Comparison of ENCODE assay signal across 11 cellular contexts in the genomic region with DNA sequence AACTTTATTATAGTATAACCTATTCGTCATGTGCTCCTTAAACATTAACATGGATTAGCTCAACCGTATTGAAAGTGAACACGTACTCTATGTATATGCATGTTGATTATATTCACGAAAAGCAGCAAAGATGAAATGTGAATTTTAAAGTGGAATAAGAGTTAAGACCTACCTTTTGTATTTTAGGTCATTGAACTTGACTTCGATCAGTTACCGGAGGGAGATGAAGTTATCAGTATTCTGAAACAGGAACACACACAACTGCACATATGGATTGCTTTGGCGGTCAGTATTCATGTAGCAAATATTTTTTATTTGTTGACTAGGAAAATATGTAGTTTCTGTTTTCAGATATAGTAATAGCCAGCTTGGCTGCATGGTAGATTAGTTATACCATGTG. TPM values are rescaled to one million over a fixed set of nuclear protein-coding genes. Genes with fewer than 3 reads are reported as not detected.
A peak's percentile ranks its signal among the peaks of the same experiment; 100 is the strongest.
DNase-seq lines count a peak whose midpoint lies in the region; ATAC-seq and TF ChIP-seq lines count a peak whose summit lies in the region.
"Had no signal": no experiment of that assay in that cellular context is flagged by ENCODE, and none has a peak within 500 bp of the region (broad histone marks: within the 10 kb centered on the region; RNA-seq: fewer than 3 reads in every experiment).

No MANE protein-coding gene starts in this region.

- peak overlapping the region; percentile 95 to 99 (median 97) for H3K4me3 Mint-ChIP-seq in naive thymus-derived CD4-positive, alpha-beta T cell

- H2AFZ ChIP-seq in mammary epithelial cell (ENCODE audit: low read depth, low read length), result no peak overlapping the region

- H3K4me1 Mint-ChIP-seq in naive thymus-derived CD4-positive, alpha-beta T cell, result peaks cover 12 to 36% (median 31%) of the 10 kb centered on the region in 7 donors

- dilution Hi-C loops in mammary epithelial cell (cut with HindIII; ENCODE audit: low sequenced_read_pairs), result no loop called here

- H3K4me1 ChIP-seq in BLaER1 (peaks cover 15% of the 10 kb centered on the region), HUES6 (ENCODE audit: control insufficient read depth, insufficient read depth, low read length) (peaks cover 6% of the 10 kb centered on the region; the same call in 1 of the 2 replicates), mammary epithelial cell (ENCODE audit: insufficient read depth, low read length) (no peaks in the 10 kb centered on the region)
- peaks cover 7 to 8% of the 10 kb centered on the region in 2 donors for H3K4me1 ChIP-seq in naive thymus-derived CD4-positive, alpha-beta T cell (ENCODE audit: control insufficient read depth in 2 of 2, insufficient read depth in 2 of 2, low read length in 2 of 2)

- no peak for ATAC-seq in naive thymus-derived CD4-positive, alpha-beta T cell

- peak overlapping the region in 3 of 9 donors; percentile 49 to 90 (median 51) for H3K27ac Mint-ChIP-seq in naive thymus-derived CD4-positive, alpha-beta T cell

- H3K27me3 ChIP-seq in BLaER1, result no peaks in the 10 kb centered on the region
- H3K27me3 ChIP-seq in HUES6 (ENCODE audit: control insufficient read depth, insufficient read depth, low read length), result no peaks in the 10 kb centered on the region
- no peaks in the 10 kb centered on the region for H3K27me3 ChIP-seq in mammary epithelial cell (ENCODE audit: insufficient read depth, low read length)
- H3K27me3 ChIP-seq in naive thymus-derived CD4-positive, alpha-beta T cell (ENCODE audit: control insufficient read depth in 2 of 2, insufficient read depth in 2 of 2, low read length in 2 of 2), result no peaks in the 10 kb centered on the region

- in situ Hi-C loops in mammary epithelial cell (cut with MboI; ENCODE audit: low sequenced_read_pairs in 2 of 2), result no loop called here

- CTCF ChIA-PET in mammary epithelial cell (lab: Charles Lee; ENCODE audit: low non-redundant PET), result no interaction called here
- CTCF ChIA-PET in naive thymus-derived CD4-positive, alpha-beta T cell (lab: Charles Lee), result interaction anchor here (0.6 to 0.7 kb wide), 2 partner anchors 17 to 1130 kb away, joined by 3 read pairs; no protein-coding TSS in a partner anchor

- H3K9me3 ChIP-seq in BLaER1 (no peaks in the 10 kb centered on the region), HUES6 (ENCODE audit: control insufficient read depth, insufficient read depth, low read depth, low read length) (no peaks in the 10 kb centered on the region), mammary epithelial cell (replicated peaks; ENCODE audit: insufficient read depth, low read length) (no peaks in the 10 kb centered on the region)
- H3K9me3 ChIP-seq in naive thymus-derived CD4-positive, alpha-beta T cell (ENCODE audit: control insufficient read depth in 2 of 3, low read length in 3 of 3), result no peaks in the 10 kb centered on the region

- H3K36me3 Mint-ChIP-seq in naive thymus-derived CD4-positive, alpha-beta T cell, result peaks cover 10 to 15% (median 11%) of the 10 kb centered on the region in 5 donors

- H3K4me3 ChIP-seq in BLaER1 (no peak overlapping the region), HUES6 (ENCODE audit: low read depth, low read length) (peak overlapping the region; percentile 95), mammary epithelial cell (replicated peaks in 1 of 3; ENCODE audit: insufficient read depth in 1 of 3, low read depth in 2 of 3, low read length in 3 of 3) (peak overlapping the region; percentile 12 to 93 (median 90))
- H3K4me3 ChIP-seq in naive thymus-derived CD4-positive, alpha-beta T cell (ENCODE audit: low read length), result peak overlapping the region; percentile 79

- POLR2A ChIA-PET in naive thymus-derived CD4-positive, alpha-beta T cell (lab: Charles Lee), result interaction anchor here (1.3 to 2.8 kb wide), 4 partner anchors 11 to 105 kb away, joined by 3 to 18 read pairs (median 6); a partner anchor contains a TSS

- H3K4me2 ChIP-seq in BLaER1, result peak overlapping the region; percentile 82
- H3K4me2 ChIP-seq in mammary epithelial cell (ENCODE audit: insufficient read depth, low read depth, low read length), result peak overlapping the region; percentile 76

- H3K9me3 Mint-ChIP-seq in naive thymus-derived CD4-positive, alpha-beta T cell, result no peaks in the 10 kb centered on the region

- H3K27ac ChIP-seq in BLaER1, result no peak overlapping the region
- no peak overlapping the region for H3K27ac ChIP-seq in HUES6 (ENCODE audit: low read depth, low read length)
- H3K27ac ChIP-seq in mammary epithelial cell (ENCODE audit: insufficient read depth, low read depth, low read length), result no peak overlapping the region
- no peak overlapping the region for H3K27ac ChIP-seq in naive thymus-derived CD4-positive, alpha-beta T cell (ENCODE audit: low read depth, low read length)

- BruUV-seq in mammary epithelial cell (replicated peaks; lab: Mats Ljungman, UMichigan), result no TSS peak

- H3K27me3 Mint-ChIP-seq in naive thymus-derived CD4-positive, alpha-beta T cell, result no peaks in the 10 kb centered on the region

- DNase-seq in mammary epithelial cell (no peak), NCI-H2081 treated with DMSO at 0.1 percent for 48 hours (lab: John Stamatoyannopoulos, UW) (no peak), NCI-H2107 (lab: John Stamatoyannopoulos, UW) (no peak), NCI-H1092 treated with DMSO at 0.1 percent for 48 hours (lab: John Stamatoyannopoulos, UW) (no peak), Kasumi-1 (lab: John Stamatoyannopoulos, UW) (no peak)
- DNase-seq in naive thymus-derived CD4-positive, alpha-beta T cell, result no peak
- DNase-seq: anterior cingulate cortex; islet precursor cell; stimulated activated CD4-positive, alpha-beta T cell treated with anti-CD3 and anti-CD28 coated beads, Interleukin-1b, Interleukin-23, amount 100 ng/mL, for 48 hours had no signal

- intact Hi-C loops in mammary epithelial cell (cut with micrococcal nuclease), result no loop called here
- intact Hi-C loops in naive thymus-derived CD4-positive, alpha-beta T cell (cut with micrococcal nuclease), result loop anchor here (5.0 kb wide), 4 partner anchors 395 to 1370 kb away; a partner anchor contains a TSS

- H3K79me2 ChIP-seq in mammary epithelial cell (ENCODE audit: insufficient read depth, low read length), result peaks cover 28% of the 10 kb centered on the region

- 67% methylated on average over 7 of the region's 7 CpGs for WGBS in mammary epithelial cell (ENCODE audit: low coverage, missing lambda C conversion rate)

- H3K36me3 ChIP-seq in BLaER1 (peaks cover 33% of the 10 kb centered on the region), HUES6 (ENCODE audit: control insufficient read depth, insufficient read depth, low read length) (peaks cover 38% of the 10 kb centered on the region), mammary epithelial cell (ENCODE audit: insufficient read depth, low read length) (peaks cover 20% of the 10 kb centered on the region)
- H3K36me3 ChIP-seq in naive thymus-derived CD4-positive, alpha-beta T cell (ENCODE audit: control insufficient read depth in 2 of 3, insufficient read depth in 3 of 3, low read length in 3 of 3), result peaks cover 15 to 30% (median 23%) of the 10 kb centered on the region in 3 experiments

- 0 out of 2 replicates have a peak overlapping the region, but pooled peaks have one; percentile 87 for H3K9ac ChIP-seq in BLaER1
- H3K9ac ChIP-seq in HUES6 (ENCODE audit: low read length), result no peak overlapping the region
- no peak overlapping the region for H3K9ac ChIP-seq in mammary epithelial cell (ENCODE audit: insufficient read depth, low read length)

- H4K20me1 ChIP-seq in BLaER1, result no peaks in the 10 kb centered on the region
- no peaks in the 10 kb centered on the region for H4K20me1 ChIP-seq in mammary epithelial cell (ENCODE audit: insufficient read depth, low read length)

- no peak for TF ChIP-seq CTCF in mammary epithelial cell (conservative IDR thresholded peaks at IDR 0.05 in 1 of 2, IDR thresholded peaks at IDR 0.05 in 1 of 2; ENCODE audit: extremely low read depth in 1 of 2, insufficient read depth in 1 of 2, low read depth in 1 of 2, low read length in 2 of 2)

RNA-seq across cellular contexts. Expression of a gene that starts 1.4 kb away (rescaled TPM):
- total RNA-seq in mammary epithelial cell, result 10 to 100 TPM; 29.5 to 29.9 TPM
- 9.2 TPM for polyA plus RNA-seq in mammary epithelial cell
- 39.6 TPM for polyA minus RNA-seq in mammary epithelial cell
- 10 to 100 TPM; 23.8 to 64.0 (median 47.8) TPM for total RNA-seq in naive thymus-derived CD4-positive, alpha-beta T cell
- 10 to 100 TPM; 54.3 to 70.3 TPM for polyA plus RNA-seq in naive thymus-derived CD4-positive, alpha-beta T cell

RNA-seq across cellular contexts. Expression of a gene that starts 56.2 kb away (rescaled TPM):
- total RNA-seq in mammary epithelial cell, result 100 to 1,000 TPM; 737 to 956 TPM
- 444 TPM for polyA plus RNA-seq in mammary epithelial cell
- polyA minus RNA-seq in mammary epithelial cell, result 1,074 TPM
- 100 to 1,000 TPM; 596 to 843 (median 720) TPM for total RNA-seq in naive thymus-derived CD4-positive, alpha-beta T cell
- 100 to 1,000 TPM; 320 to 532 TPM for polyA plus RNA-seq in naive thymus-derived CD4-positive, alpha-beta T cell

RNA-seq across cellular contexts. Expression of a gene that starts 58.9 kb away (rescaled TPM):
- 1 to 10 TPM in 1 of 2 donors, under 1 TPM in 1; 0.31 to 2.0 TPM for total RNA-seq in mammary epithelial cell
- polyA plus RNA-seq in mammary epithelial cell, result 0.14 TPM
- polyA minus RNA-seq in mammary epithelial cell, result not detected
- total RNA-seq in naive thymus-derived CD4-positive, alpha-beta T cell, result 1 to 10 TPM in 1 of 5 experiments, under 1 TPM in 1, not detected in 3; 0.11 to 1.4 TPM
- not detected for polyA plus RNA-seq in naive thymus-derived CD4-positive, alpha-beta T cell
